In genomic region chr19:10403137-10404021, GRCh38 we compare ENCODE assay signal across 8 cellular contexts. TPM values are rescaled to one million over a fixed set of nuclear protein-coding genes. Genes with fewer than 3 reads are reported as not detected.
DNase-seq lines count a peak whose midpoint lies in the region; ATAC-seq and TF ChIP-seq lines count a peak whose summit lies in the region.

Gene CDC37, minus strand, starts transcription at chr19:10403542. Its CDS starts 63 bp downstream, at chr19:10403479.

- DNase-seq in ACHN (peak; percentile 95), NCI-H2227 (lab: John Stamatoyannopoulos, UW; ENCODE audit: unreplicated experiment) (peak; percentile 95), WERI-Rb-1 (peak; percentile 95), breast epithelium (ENCODE audit: low spot score in 2 of 2) (peak; percentile 94 to 97), iPS-NIHi7 (ENCODE audit: extremely low spot score) (peak; percentile 98), smooth muscle cell (lab: John Stamatoyannopoulos, UW; ENCODE audit: unreplicated experiment) (peak; percentile 86)

- TF ChIP-seq POLR2A in breast epithelium (IDR thresholded peaks at IDR 0.05) = peak; percentile 53

- H3K27me3 ChIP-seq in WERI-Rb-1 (ENCODE audit: insufficient read depth, low read depth, severe bottlenecking) (no peaks in the 10 kb centered on the region), breast epithelium (peaks cover 4 to 16% of the 10 kb centered on the region in 2 donors), smooth muscle cell (ENCODE audit: low read depth) (no peaks in the 10 kb centered on the region)

- peak within 1 kb of the TSS; percentile 82 for H3K4me3 ChIP-seq in WERI-Rb-1 (ENCODE audit: low read depth, low read length)
- peak within 1 kb of the TSS; percentile 79 to 97 (median 95) for H3K4me3 ChIP-seq in breast epithelium
- H3K4me3 ChIP-seq in smooth muscle cell = peak within 1 kb of the TSS; percentile 72

- under 1% methylated on average over 68 of the region's 69 CpGs for WGBS in smooth muscle cell (ENCODE audit: low lambda C conversion rate)

- H3K4me1 ChIP-seq in breast epithelium (peaks cover 16% of the 10 kb centered on the region in 2 donors), smooth muscle cell (ENCODE audit: low read depth) (peaks cover 12% of the 10 kb centered on the region)

- ATAC-seq in GM18873 (IDR thresholded peaks at IDR 0.05; ENCODE audit: low FRiP score, unreplicated experiment) (peak; percentile 69), HG03139 (IDR thresholded peaks at IDR 0.05; ENCODE audit: unreplicated experiment) (peak; percentile 78)

- H4K20me1 ChIP-seq in smooth muscle cell (ENCODE audit: low read depth) = peaks cover 41% of the 10 kb centered on the region

- H2AFZ ChIP-seq in smooth muscle cell (ENCODE audit: low read depth) = peak within 1 kb of the TSS; percentile 92

- peak within 1 kb of the TSS; percentile 99 for H3K4me2 ChIP-seq in smooth muscle cell

- H3K27ac ChIP-seq in WERI-Rb-1 (peak within 1 kb of the TSS; percentile 69), breast epithelium (peak within 1 kb of the TSS; percentile 83 to 88), smooth muscle cell (ENCODE audit: low read depth) (peak within 1 kb of the TSS; percentile 91)

- TF ChIP-seq CTCF in WERI-Rb-1 (IDR thresholded peaks at IDR 0.05; ENCODE audit: low read depth, low read length) = no peak
- TF ChIP-seq CTCF in breast epithelium (IDR thresholded peaks at IDR 0.05) = no peak
- no peak for TF ChIP-seq CTCF in smooth muscle cell (IDR thresholded peaks at IDR 0.05; ENCODE audit: borderline replicate concordance, insufficient read depth, poor library complexity, severe bottlenecking)

- intact Hi-C loops in breast epithelium (cut with DNase I; ENCODE audit: low total_unique reads) = loop anchor here (5.0 kb wide), 1 partner anchor 136 kb away; no protein-coding TSS in a partner anchor

- H3K36me3 ChIP-seq in WERI-Rb-1 (peaks cover 22% of the 10 kb centered on the region), breast epithelium (no peaks in the 10 kb centered on the region), smooth muscle cell (ENCODE audit: low read depth) (no peaks in the 10 kb centered on the region)

- in situ Hi-C loops in ACHN (cut with HindIII; ENCODE audit: low pct_ligation_motif_present, low pct_unique_long_range_greater_than_20kb, low sequenced_read_pairs) = no loop called here

- peaks cover 49% of the 10 kb centered on the region for H3K79me2 ChIP-seq in smooth muscle cell (ENCODE audit: low read depth)

- H3K9ac ChIP-seq in smooth muscle cell (ENCODE audit: low read depth) = peak within 1 kb of the TSS; percentile 95

- H3K9me3 ChIP-seq in WERI-Rb-1 (ENCODE audit: severe bottlenecking) = no peaks in the 10 kb centered on the region
- no peaks in the 10 kb centered on the region for H3K9me3 ChIP-seq in breast epithelium
- H3K9me3 ChIP-seq in smooth muscle cell (replicated peaks; ENCODE audit: low read depth) = no peaks in the 10 kb centered on the region

- no peaks in the 10 kb centered on the region for H3F3A ChIP-seq in smooth muscle cell (ENCODE audit: low read depth)

RNA-seq across cellular contexts. Expression of gene CDC37, which starts in this region (rescaled TPM):
- total RNA-seq in breast epithelium = 100 to 1,000 TPM; 141 to 213 (median 172) TPM
- total RNA-seq in smooth muscle cell = 98.4 and 103 TPM in 2 replicates
- polyA plus RNA-seq in smooth muscle cell = 186 and 198 TPM in 2 replicates

Comparison
In these comparisons a context has a peak if more than half of its experiments do, and no peak if none do; other contexts are left out.
1. Peak in every context shown above with its lines: DNase-seq, ATAC-seq, H3K4me3 ChIP-seq and H3K27ac ChIP-seq.